8 cellular contexts compared by ENCODE assay signal in genomic region chr9:137222190-137223077, GRCh38. TPM values are rescaled to one million over a fixed set of nuclear protein-coding genes. Genes with fewer than 3 reads are reported as not detected.
DNase-seq lines count a peak whose midpoint lies in the region; ATAC-seq and TF ChIP-seq lines count a peak whose summit lies in the region.

RNF208 (minus strand) TSS chr9:137222240; CDS start chr9:137221212, 1,028 bp downstream.

- no peaks in the 10 kb centered on the region for H3K36me3 Mint-ChIP-seq in HFFc6 (ENCODE audit: low read depth)
- H3K36me3 Mint-ChIP-seq in T-helper 2 cell treated with Interferon-gamma antibody and Interleukin-4, amounts not matched to agents 5 μg/mL and 100 μg/mL, for 36 hours (ENCODE audit: low read depth), result no peaks in the 10 kb centered on the region

- H2AFZ ChIP-seq in parathyroid adenoma, result peak within 1 kb of the TSS; percentile 73

- no peaks in the 10 kb centered on the region for H3K9me3 ChIP-seq in parathyroid adenoma (ENCODE audit: control insufficient read depth, low read length)

- peaks cover 7% of the 10 kb centered on the region for H3K4me1 Mint-ChIP-seq in HFFc6 (ENCODE audit: low read depth)
- peaks cover 3% of the 10 kb centered on the region for H3K4me1 Mint-ChIP-seq in T-helper 2 cell treated with Interferon-gamma antibody and Interleukin-4, amounts not matched to agents 5 μg/mL and 100 μg/mL, for 36 hours (ENCODE audit: low read depth)

- DNase-seq in COLO668 (lab: John Stamatoyannopoulos, UW; ENCODE audit: unreplicated experiment), result peak; percentile 50
- DNase-seq in HFFc6, result no peak
- DNase-seq in T-helper 2 cell treated with Interferon-gamma antibody and Interleukin-4, amounts not matched to agents 5 μg/mL and 100 μg/mL, for 36 hours (ENCODE audit: low spot score), result no peak
- DNase-seq in fibroblast of the aortic adventitia (ENCODE audit: low read depth), result no peak
- no peak for DNase-seq in stimulated activated CD4-positive, alpha-beta T cell treated with anti-CD3 and anti-CD28 coated beads, Interleukin-15, amount 100 ng/mL, for 24 hours

- H3K9ac ChIP-seq in parathyroid adenoma, result peak within 1 kb of the TSS; percentile 46

- ATAC-seq in GM21576 (IDR thresholded peaks at IDR 0.05; ENCODE audit: unreplicated experiment) (no peak), HG03565 (IDR thresholded peaks at IDR 0.05; ENCODE audit: unreplicated experiment) (no peak)

- H3K4me2 ChIP-seq in parathyroid adenoma (ENCODE audit: low read length), result peak within 1 kb of the TSS; percentile 75

- no peaks in the 10 kb centered on the region for H3K79me2 ChIP-seq in parathyroid adenoma

- H3K27me3 ChIP-seq in parathyroid adenoma (ENCODE audit: control insufficient read depth, insufficient read depth, low read length), result no peaks in the 10 kb centered on the region

- H3K4me3 Mint-ChIP-seq in HFFc6, result peak within 1 kb of the TSS; percentile 81
- H3K4me3 Mint-ChIP-seq in T-helper 2 cell treated with Interferon-gamma antibody and Interleukin-4, amounts not matched to agents 5 μg/mL and 100 μg/mL, for 36 hours, result peak within 1 kb of the TSS; percentile 84

- H3K4me3 ChIP-seq in fibroblast of the aortic adventitia (ENCODE audit: low read depth, low read length) (peak within 1 kb of the TSS; percentile 58), parathyroid adenoma (ENCODE audit: low read depth, low read length) (peak within 1 kb of the TSS; percentile 97)

- peaks cover 5% of the 10 kb centered on the region for H3K4me1 ChIP-seq in parathyroid adenoma

- H3K9me3 Mint-ChIP-seq in HFFc6, result no peaks in the 10 kb centered on the region
- H3K9me3 Mint-ChIP-seq in T-helper 2 cell treated with Interferon-gamma antibody and Interleukin-4, amounts not matched to agents 5 μg/mL and 100 μg/mL, for 36 hours, result no peaks in the 10 kb centered on the region

- H3K27me3 Mint-ChIP-seq in HFFc6 (ENCODE audit: insufficient read depth), result no peaks in the 10 kb centered on the region; the same call in 1 of the 2 replicates
- no peaks in the 10 kb centered on the region for H3K27me3 Mint-ChIP-seq in T-helper 2 cell treated with Interferon-gamma antibody and Interleukin-4, amounts not matched to agents 5 μg/mL and 100 μg/mL, for 36 hours (ENCODE audit: low read depth)

- H3K27ac ChIP-seq in parathyroid adenoma, result peak within 1 kb of the TSS; percentile 88

- peak within 1 kb of the TSS; percentile 73 for H3K27ac Mint-ChIP-seq in HFFc6
- H3K27ac Mint-ChIP-seq in T-helper 2 cell treated with Interferon-gamma antibody and Interleukin-4, amounts not matched to agents 5 μg/mL and 100 μg/mL, for 36 hours, result peak within 1 kb of the TSS; percentile 85

- no peaks in the 10 kb centered on the region for H3K36me3 ChIP-seq in parathyroid adenoma (ENCODE audit: control insufficient read depth, insufficient read depth, low read length)

- TF ChIP-seq CTCF in HFFc6 (IDR thresholded peaks at IDR 0.05), result no peak
- TF ChIP-seq CTCF in fibroblast of the aortic adventitia (IDR thresholded peaks at IDR 0.05; ENCODE audit: insufficient read depth, low read length), result no peak
- TF ChIP-seq CTCF in parathyroid adenoma (IDR thresholded peaks at IDR 0.05), result no peak

RNA-seq across cellular contexts. Expression of gene RNF208, which starts in this region (rescaled TPM):
- 1 to 10 TPM; 2.5 to 3.8 (median 3.4) TPM for total RNA-seq in HFFc6 (2021; fragmentation: NEBNext Ultra II Directional; extraction: Animal tissue kit (Norgen Biotek cat#: 25700))
- 0.45 TPM in 1 of 2 replicates, not detected in the other for total RNA-seq in fibroblast of the aortic adventitia (ENCODE audit: low replicate concordance)
